ENCODE assay signal across 1 cellular context in the genomic region with DNA sequence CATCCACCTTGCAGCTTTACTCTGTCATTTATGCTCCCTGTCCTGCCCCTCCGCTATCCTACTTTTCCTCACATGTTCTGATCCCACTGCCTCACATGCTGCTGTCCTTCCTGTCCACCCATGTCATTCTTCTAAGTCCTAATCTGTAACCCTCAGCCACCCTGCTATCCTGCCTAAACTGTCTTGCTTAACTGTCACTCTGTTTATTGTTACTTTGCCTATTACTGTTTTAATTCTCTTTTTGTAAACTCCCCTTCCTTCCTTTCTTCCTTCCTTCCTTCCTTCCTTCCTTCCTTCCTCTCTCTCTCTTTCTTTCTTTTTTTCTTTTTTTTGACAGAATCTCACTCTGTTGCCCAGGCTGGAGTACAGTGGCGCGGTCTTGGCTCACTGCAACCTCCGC.
TF ChIP-seq lines count a peak whose summit lies in the region.

No MANE protein-coding gene starts in this region.

TF ChIP-seq in GM23338, 12 proteins besides CTCF, POLR2A, EP300 and RAD21:
- no peak for TF ChIP-seq EZH2 (IDR thresholded peaks at IDR 0.05; ENCODE audit: low read depth, unreplicated experiment)
- TF ChIP-seq CREB1 (CRISPR knock-in tag; IDR thresholded peaks at IDR 0.05; ENCODE audit: low read depth) = no peak
- no peak for TF ChIP-seq ZNF114 (CRISPR knock-in tag; IDR thresholded peaks at IDR 0.05)
- no peak for TF ChIP-seq STAT1 (IDR thresholded peaks at IDR 0.05; ENCODE audit: unreplicated experiment)
- no peak for TF ChIP-seq ZNF331 (CRISPR knock-in tag; IDR thresholded peaks at IDR 0.05; ENCODE audit: low read depth)
- TF ChIP-seq EZH2phosphoT487 (IDR thresholded peaks at IDR 0.05; ENCODE audit: unreplicated experiment) = no peak
- TF ChIP-seq NANOG (IDR thresholded peaks at IDR 0.05; ENCODE audit: borderline replicate concordance) = no peak
- TF ChIP-seq, protein P1, sequence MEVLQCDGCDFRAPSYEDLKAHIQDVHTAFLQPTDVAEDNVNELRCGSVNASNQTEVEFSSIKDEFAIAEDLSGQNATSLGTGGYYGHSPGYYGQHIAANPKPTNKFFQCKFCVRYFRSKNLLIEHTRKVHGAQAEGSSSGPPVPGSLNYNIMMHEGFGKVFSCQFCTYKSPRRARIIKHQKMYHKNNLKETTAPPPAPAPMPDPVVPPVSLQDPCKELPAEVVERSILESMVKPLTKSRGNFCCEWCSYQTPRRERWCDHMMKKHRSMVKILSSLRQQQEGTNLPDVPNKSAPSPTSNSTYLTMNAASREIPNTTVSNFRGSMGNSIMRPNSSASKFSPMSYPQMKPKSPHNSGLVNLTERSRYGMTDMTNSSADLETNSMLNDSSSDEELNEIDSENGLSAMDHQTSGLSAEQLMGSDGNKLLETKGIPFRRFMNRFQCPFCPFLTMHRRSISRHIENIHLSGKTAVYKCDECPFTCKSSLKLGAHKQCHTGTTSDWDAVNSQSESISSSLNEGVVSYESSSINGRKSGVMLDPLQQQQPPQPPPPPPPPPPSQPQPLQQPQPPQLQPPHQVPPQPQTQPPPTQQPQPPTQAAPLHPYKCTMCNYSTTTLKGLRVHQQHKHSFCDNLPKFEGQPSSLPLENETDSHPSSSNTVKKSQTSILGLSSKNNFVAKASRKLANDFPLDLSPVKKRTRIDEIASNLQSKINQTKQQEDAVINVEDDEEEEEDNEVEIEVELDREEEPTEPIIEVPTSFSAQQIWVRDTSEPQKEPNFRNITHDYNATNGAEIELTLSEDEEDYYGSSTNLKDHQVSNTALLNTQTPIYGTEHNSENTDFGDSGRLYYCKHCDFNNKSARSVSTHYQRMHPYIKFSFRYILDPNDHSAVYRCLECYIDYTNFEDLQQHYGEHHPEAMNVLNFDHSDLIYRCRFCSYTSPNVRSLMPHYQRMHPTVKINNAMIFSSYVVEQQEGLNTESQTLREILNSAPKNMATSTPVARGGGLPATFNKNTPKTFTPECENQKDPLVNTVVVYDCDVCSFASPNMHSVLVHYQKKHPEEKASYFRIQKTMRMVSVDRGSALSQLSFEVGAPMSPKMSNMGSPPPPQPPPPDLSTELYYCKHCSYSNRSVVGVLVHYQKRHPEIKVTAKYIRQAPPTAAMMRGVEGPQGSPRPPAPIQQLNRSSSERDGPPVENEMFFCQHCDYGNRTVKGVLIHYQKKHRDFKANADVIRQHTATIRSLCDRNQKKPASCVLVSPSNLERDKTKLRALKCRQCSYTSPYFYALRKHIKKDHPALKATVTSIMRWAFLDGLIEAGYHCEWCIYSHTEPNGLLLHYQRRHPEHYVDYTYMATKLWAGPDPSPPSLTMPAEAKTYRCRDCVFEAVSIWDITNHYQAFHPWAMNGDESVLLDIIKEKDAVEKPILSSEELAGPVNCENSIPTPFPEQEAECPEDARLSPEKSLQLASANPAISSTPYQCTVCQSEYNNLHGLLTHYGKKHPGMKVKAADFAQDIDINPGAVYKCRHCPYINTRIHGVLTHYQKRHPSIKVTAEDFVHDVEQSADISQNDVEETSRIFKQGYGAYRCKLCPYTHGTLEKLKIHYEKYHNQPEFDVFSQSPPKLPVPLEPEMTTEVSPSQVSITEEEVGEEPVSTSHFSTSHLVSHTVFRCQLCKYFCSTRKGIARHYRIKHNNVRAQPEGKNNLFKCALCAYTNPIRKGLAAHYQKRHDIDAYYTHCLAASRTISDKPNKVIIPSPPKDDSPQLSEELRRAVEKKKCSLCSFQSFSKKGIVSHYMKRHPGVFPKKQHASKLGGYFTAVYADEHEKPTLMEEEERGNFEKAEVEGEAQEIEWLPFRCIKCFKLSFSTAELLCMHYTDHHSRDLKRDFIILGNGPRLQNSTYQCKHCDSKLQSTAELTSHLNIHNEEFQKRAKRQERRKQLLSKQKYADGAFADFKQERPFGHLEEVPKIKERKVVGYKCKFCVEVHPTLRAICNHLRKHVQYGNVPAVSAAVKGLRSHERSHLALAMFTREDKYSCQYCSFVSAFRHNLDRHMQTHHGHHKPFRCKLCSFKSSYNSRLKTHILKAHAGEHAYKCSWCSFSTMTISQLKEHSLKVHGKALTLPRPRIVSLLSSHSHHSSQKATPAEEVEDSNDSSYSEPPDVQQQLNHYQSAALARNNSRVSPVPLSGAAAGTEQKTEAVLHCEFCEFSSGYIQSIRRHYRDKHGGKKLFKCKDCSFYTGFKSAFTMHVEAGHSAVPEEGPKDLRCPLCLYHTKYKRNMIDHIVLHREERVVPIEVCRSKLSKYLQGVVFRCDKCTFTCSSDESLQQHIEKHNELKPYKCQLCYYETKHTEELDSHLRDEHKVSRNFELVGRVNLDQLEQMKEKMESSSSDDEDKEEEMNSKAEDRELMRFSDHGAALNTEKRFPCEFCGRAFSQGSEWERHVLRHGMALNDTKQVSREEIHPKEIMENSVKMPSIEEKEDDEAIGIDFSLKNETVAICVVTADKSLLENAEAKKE (CRISPR knock-in tag; IDR thresholded peaks at IDR 0.05) = no peak
- no peak for TF ChIP-seq POLR2AphosphoS5 (IDR thresholded peaks at IDR 0.05; ENCODE audit: low read depth)
- TF ChIP-seq, protein P2, sequence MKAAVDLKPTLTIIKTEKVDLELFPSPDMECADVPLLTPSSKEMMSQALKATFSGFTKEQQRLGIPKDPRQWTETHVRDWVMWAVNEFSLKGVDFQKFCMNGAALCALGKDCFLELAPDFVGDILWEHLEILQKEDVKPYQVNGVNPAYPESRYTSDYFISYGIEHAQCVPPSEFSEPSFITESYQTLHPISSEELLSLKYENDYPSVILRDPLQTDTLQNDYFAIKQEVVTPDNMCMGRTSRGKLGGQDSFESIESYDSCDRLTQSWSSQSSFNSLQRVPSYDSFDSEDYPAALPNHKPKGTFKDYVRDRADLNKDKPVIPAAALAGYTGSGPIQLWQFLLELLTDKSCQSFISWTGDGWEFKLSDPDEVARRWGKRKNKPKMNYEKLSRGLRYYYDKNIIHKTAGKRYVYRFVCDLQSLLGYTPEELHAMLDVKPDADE (IDR thresholded peaks at IDR 0.05) = no peak
